In genomic region chr17:77146882-77147281, GRCh38 we compare ENCODE assay signal across 8 cellular contexts. TPM values are rescaled to one million over a fixed set of nuclear protein-coding genes. Genes with fewer than 3 reads are reported as not detected.
DNase-seq lines count a peak whose midpoint lies in the region; ATAC-seq and TF ChIP-seq lines count a peak whose summit lies in the region.

No MANE protein-coding gene starts in this region.

- intact Hi-C loops in breast epithelium (cut with DNase I; ENCODE audit: low total_unique reads): no loop called here

- H3K27me3 ChIP-seq in Peyer's patch (no peaks in the 10 kb centered on the region), right atrium auricular region (no peaks in the 10 kb centered on the region), breast epithelium (no peaks in the 10 kb centered on the region)

- DNase-seq in GM13977 (ENCODE audit: low spot score): no peak
- peak; percentile 64 to 84 (median 65) for DNase-seq in Peyer's patch
- no peak for DNase-seq in right atrium auricular region (ENCODE audit: low spot score)
- peak; percentile 65 for DNase-seq in renal cortical epithelial cell (ENCODE audit: low read depth)
- no peak for DNase-seq in NCI-H2029 treated with DMSO at 0.1 percent for 48 hours (lab: John Stamatoyannopoulos, UW)
- no peak for DNase-seq in breast epithelium (ENCODE audit: low spot score in 2 of 2)

- TF ChIP-seq CTCF in GM13977 (IDR thresholded peaks at IDR 0.05; ENCODE audit: extremely low read depth, insufficient read depth, missing control alignments) (peak; percentile 30), Peyer's patch (IDR thresholded peaks at IDR 0.05) (peak in 1 of 6 experiments; percentile 40), right atrium auricular region (IDR thresholded peaks at IDR 0.05) (peak in 1 of 2 donors; percentile 44), breast epithelium (IDR thresholded peaks at IDR 0.05) (no peak)

- H3K4me1 ChIP-seq in Peyer's patch (peaks cover 0 to 30% (median 11%) of the 10 kb centered on the region in 4 donors), right atrium auricular region (peaks cover 0 to 62% of the 10 kb centered on the region in 2 donors), breast epithelium (peaks cover 0 to 4% of the 10 kb centered on the region in 2 donors)

- H3K9me3 ChIP-seq in Peyer's patch (no peaks in the 10 kb centered on the region), right atrium auricular region (no peaks in the 10 kb centered on the region), breast epithelium (no peaks in the 10 kb centered on the region)

- H3K36me3 ChIP-seq in Peyer's patch: peaks cover 0 to 38% (median 0%) of the 10 kb centered on the region in 3 donors
- H3K36me3 ChIP-seq in right atrium auricular region: peaks cover 29% of the 10 kb centered on the region
- H3K36me3 ChIP-seq in breast epithelium: no peaks in the 10 kb centered on the region

- TF ChIP-seq POLR2A in Peyer's patch (IDR thresholded peaks at IDR 0.05) (no peak), breast epithelium (IDR thresholded peaks at IDR 0.05) (no peak)

- in situ Hi-C loops in GM13977 (cut with MboI; ENCODE audit: low pct_unique_long_range_greater_than_20kb, low sequenced_read_pairs, unreplicated experiment): no loop called here

- H3K27ac ChIP-seq in Peyer's patch (peak overlapping the region; percentile 11 to 73 (median 49)), right atrium auricular region (peak overlapping the region; percentile 95 to 97), breast epithelium (peak overlapping the region in 1 of 2 donors; percentile 17)

- H3K4me3 ChIP-seq in Peyer's patch (peak overlapping the region in 2 of 4 donors; percentile 16 to 33), right atrium auricular region (peak overlapping the region; percentile 17 to 22), breast epithelium (peak overlapping the region in 1 of 3 donors; percentile 29)

- ATAC-seq in GM18867 (IDR thresholded peaks at IDR 0.05; ENCODE audit: unreplicated experiment): no peak
- no peak for ATAC-seq in GM21367 (IDR thresholded peaks at IDR 0.05; ENCODE audit: unreplicated experiment)

RNA-seq across cellular contexts. Expression of gene SEC14L1, which starts 6.1 kb away (rescaled TPM):
- total RNA-seq in Peyer's patch (100 to 1,000 TPM in 1 of 4 donors, 10 to 100 TPM in 3; 18.2 to 187 (median 46.5) TPM), right atrium auricular region (10 to 100 TPM; 48.2 to 54.0 TPM), renal cortical epithelial cell (49.1 and 112 TPM in 2 replicates), breast epithelium (100 to 1,000 TPM in 1 of 3 donors, 10 to 100 TPM in 2; 52.2 to 106 (median 59.6) TPM)

Comparison
In these comparisons a context has a peak if more than half of its experiments do, and no peak if none do; other contexts are left out.
1. DNase-seq: peak in Peyer's patch (3 of 3) and renal cortical epithelial cell (single experiment); none in GM13977 (single experiment), right atrium auricular region (single experiment), NCI-H2029 treated with DMSO at 0.1 percent for 48 hours (single experiment) and breast epithelium (0 of 2).